ENCODE assay signal across 14 cellular contexts in genomic region chr21:43600642-43601397, GRCh38. TPM values are rescaled to one million over a fixed set of nuclear protein-coding genes. Genes with fewer than 3 reads are reported as not detected.
DNase-seq lines count a peak whose midpoint lies in the region; ATAC-seq, FAIRE-seq and TF ChIP-seq lines count a peak whose summit lies in the region.
"Had no signal": no experiment of that assay in that cellular context is flagged by ENCODE, and none has a peak within 500 bp of the region (broad histone marks: within the 10 kb centered on the region; RNA-seq: fewer than 3 reads in every experiment).

No MANE protein-coding gene starts in this region.

- peak; percentile 81 for FAIRE-seq in astrocyte (lab: Jason Lieb, UNC)

- H3K4me1 Mint-ChIP-seq in astrocyte (ENCODE audit: low read depth, unreplicated experiment): peaks cover 54% of the 10 kb centered on the region

- H3K36me3 ChIP-seq in astrocyte (ENCODE audit: insufficient read depth, low read length) (no peaks in the 10 kb centered on the region), left ventricle myocardium inferior (no peaks in the 10 kb centered on the region)

- H3K27me3 Mint-ChIP-seq in astrocyte (ENCODE audit: low read depth, unreplicated experiment): no peaks in the 10 kb centered on the region
- H3K27me3 Mint-ChIP-seq: naive thymus-derived CD8-positive, alpha-beta T cell; stimulated activated naive B cell treated with anti-CD40 and anti-IgM and Interleukin-4, amounts not matched to agents 10 μg/mL and 1 μg/mL and 100 μg/mL, for 72 hours had no signal

- H3K4me3 ChIP-seq in astrocyte (ENCODE audit: insufficient read depth, low read depth, low read length): no peak overlapping the region
- H3K4me3 ChIP-seq in left ventricle myocardium inferior: no peak overlapping the region

- no peak for ATAC-seq in HG03354 (IDR thresholded peaks at IDR 0.05; ENCODE audit: poor library complexity, severe bottlenecking, unreplicated experiment)
- ATAC-seq: naive thymus-derived CD8-positive, alpha-beta T cell had no signal

- no peak overlapping the region for H2AFZ ChIP-seq in astrocyte (ENCODE audit: low read depth, low read length)

- H3K27ac Mint-ChIP-seq in astrocyte (ENCODE audit: unreplicated experiment): no peak overlapping the region
- H3K27ac Mint-ChIP-seq: dendritic cell treated with granulocyte-macrophage colony-stimulating factor and Interleukin-4, amounts not matched to agents 40 ng/mL and 50 ng/mL, for 4 days; stimulated activated naive B cell treated with anti-CD40 and anti-IgM and Interleukin-4, amounts not matched to agents 10 μg/mL and 1 μg/mL and 100 μg/mL, for 72 hours had no signal

- H3K9me3 ChIP-seq in astrocyte (ENCODE audit: insufficient read depth, low read depth, low read length): no peaks in the 10 kb centered on the region
- no peaks in the 10 kb centered on the region for H3K9me3 ChIP-seq in left ventricle myocardium inferior (replicated peaks)

- H4K20me1 ChIP-seq in astrocyte (ENCODE audit: insufficient read depth, low read length): no peaks in the 10 kb centered on the region

- peak overlapping the region; percentile 61 for H3K4me2 ChIP-seq in astrocyte (ENCODE audit: low read length)

- H3K9ac ChIP-seq in astrocyte (ENCODE audit: low read length): peak overlapping the region; percentile 74

- peaks cover 59% of the 10 kb centered on the region for H3K4me1 ChIP-seq in astrocyte (ENCODE audit: insufficient read depth, low read length)
- H3K4me1 ChIP-seq in left ventricle myocardium inferior: peaks cover 16% of the 10 kb centered on the region

- DNase-seq in Daoy (ENCODE audit: low read depth) (peak; percentile 91), NCI-H1417 (lab: John Stamatoyannopoulos, UW) (peak in 2 of 3 experiments; percentile 48 to 80), astrocyte (ENCODE audit: low read depth) (peak; percentile 98), kidney tubule cell (ENCODE audit: low spot score) (peak; percentile 82), left ventricle myocardium inferior (no peak)
- no peak for DNase-seq in activated CD4-positive, alpha-beta T cell treated with anti-CD3 and anti-CD28 coated beads, Interleukin-2, amount 50 U/mL, for 48 hours
- no peak for DNase-seq in activated CD8-positive, alpha-beta memory T cell treated with anti-CD3 and anti-CD28 coated beads, Interleukin-2, amount 50 U/mL, for 4 hours
- DNase-seq: naive thymus-derived CD8-positive, alpha-beta T cell; NCI-H774; stimulated activated CD4-positive, alpha-beta T cell treated with anti-CD3 and anti-CD28 coated beads, Interleukin-15, amount 100 ng/mL, for 24 hours; stimulated activated naive B cell treated with anti-CD40 and anti-IgM and Interleukin-4, amounts not matched to agents 10 μg/mL and 1 μg/mL and 100 μg/mL, for 72 hours; T1000 had no signal

- H3K4me3 Mint-ChIP-seq in astrocyte (ENCODE audit: unreplicated experiment): peak overlapping the region; percentile 41
- H3K4me3 Mint-ChIP-seq: dendritic cell treated with granulocyte-macrophage colony-stimulating factor and Interleukin-4, amounts not matched to agents 40 ng/mL and 50 ng/mL, for 4 days; naive thymus-derived CD8-positive, alpha-beta T cell; stimulated activated naive B cell treated with anti-CD40 and anti-IgM and Interleukin-4, amounts not matched to agents 10 μg/mL and 1 μg/mL and 100 μg/mL, for 72 hours had no signal

- H3K27me3 ChIP-seq in astrocyte (ENCODE audit: insufficient read depth, low read length): no peaks in the 10 kb centered on the region
- no peaks in the 10 kb centered on the region for H3K27me3 ChIP-seq in left ventricle myocardium inferior (ENCODE audit: low read depth)

- intact Hi-C loops in left ventricle myocardium inferior (cut with micrococcal nuclease): no loop called here

- H3K9me3 Mint-ChIP-seq in astrocyte (ENCODE audit: unreplicated experiment): no peaks in the 10 kb centered on the region
- H3K9me3 Mint-ChIP-seq: dendritic cell treated with granulocyte-macrophage colony-stimulating factor and Interleukin-4, amounts not matched to agents 40 ng/mL and 50 ng/mL, for 4 days; naive thymus-derived CD8-positive, alpha-beta T cell; stimulated activated naive B cell treated with anti-CD40 and anti-IgM and Interleukin-4, amounts not matched to agents 10 μg/mL and 1 μg/mL and 100 μg/mL, for 72 hours had no signal

- TF ChIP-seq CTCF in astrocyte (IDR thresholded peaks at IDR 0.05; ENCODE audit: insufficient read depth, low read depth, low read length) (no peak), left ventricle myocardium inferior (IDR thresholded peaks at IDR 0.05; ENCODE audit: borderline replicate concordance) (no peak)

- H3K36me3 Mint-ChIP-seq in astrocyte (ENCODE audit: low read depth, unreplicated experiment): no peaks in the 10 kb centered on the region
- H3K36me3 Mint-ChIP-seq: naive thymus-derived CD8-positive, alpha-beta T cell; stimulated activated naive B cell treated with anti-CD40 and anti-IgM and Interleukin-4, amounts not matched to agents 10 μg/mL and 1 μg/mL and 100 μg/mL, for 72 hours had no signal

- H3K27ac ChIP-seq in astrocyte (ENCODE audit: low read depth, low read length) (peak overlapping the region; percentile 93), left ventricle myocardium inferior (replicated peaks) (no peak overlapping the region)

- H3K79me2 ChIP-seq in astrocyte (ENCODE audit: insufficient read depth, low read length): no peaks in the 10 kb centered on the region

RNA-seq across cellular contexts. Expression of gene HSF2BP, which starts 58.5 kb away (rescaled TPM):
- 2.7 and 3.5 TPM in 2 replicates for total RNA-seq in Daoy (2014; rRNA removed; shearing (Covaris generic))
- total RNA-seq in astrocyte (3.2 TPM in 2 replicates), left ventricle myocardium inferior (0.16 TPM)

RNA-seq across cellular contexts. Expression of gene RRP1B, which starts 58.5 kb away (rescaled TPM):
- 45.9 and 46.7 TPM in 2 replicates for total RNA-seq in Daoy (2014; rRNA removed; shearing (Covaris generic))
- 31.7 and 34.0 TPM in 2 replicates for total RNA-seq in astrocyte
- total RNA-seq in left ventricle myocardium inferior: 8.9 TPM

Comparison
In these comparisons a context has a peak if more than half of its experiments do, and no peak if none do; other contexts are left out.
1. DNase-seq: peak in Daoy (single experiment), NCI-H1417 (2 of 3), astrocyte (single experiment) and kidney tubule cell (single experiment); none in activated CD4-positive, alpha-beta T cell treated with anti-CD3 and anti-CD28 coated beads, Interleukin-2, amount 50 U/mL, for 48 hours (0 of 2), activated CD8-positive, alpha-beta memory T cell treated with anti-CD3 and anti-CD28 coated beads, Interleukin-2, amount 50 U/mL, for 4 hours (single experiment) and left ventricle myocardium inferior (single experiment).